In genomic region chr5:96875805-96876291, GRCh38 we compare ENCODE assay signal across 8 cellular contexts. TPM values are rescaled to one million over a fixed set of nuclear protein-coding genes. Genes with fewer than 3 reads are reported as not detected.
DNase-seq lines count a peak whose midpoint lies in the region; ATAC-seq and TF ChIP-seq lines count a peak whose summit lies in the region.

No MANE protein-coding gene starts in this region.

- H3K36me3 ChIP-seq in MM.1S (replicated peaks; ENCODE audit: insufficient read depth, low read length) (no peaks in the 10 kb centered on the region), suprapubic skin (no peaks in the 10 kb centered on the region)

- ATAC-seq in Right ventricle myocardium inferior (peak; percentile 18), HG03159 (IDR thresholded peaks at IDR 0.05; ENCODE audit: unreplicated experiment) (no peak)

- no peak for TF ChIP-seq POLR2A in suprapubic skin (IDR thresholded peaks at IDR 0.05)

- H3K36me3 Mint-ChIP-seq in activated naive CD4-positive, alpha-beta T cell treated with anti-CD3 and anti-CD28 coated beads for 36 hours (ENCODE audit: low read depth): peaks cover 13% of the 10 kb centered on the region
- peaks cover 13 to 16% (median 14%) of the 10 kb centered on the region in 3 donors for H3K36me3 Mint-ChIP-seq in immature natural killer cell

- H2AFZ ChIP-seq in MM.1S (ENCODE audit: low read length): peak overlapping the region; percentile 92

- TF ChIP-seq CTCF in MM.1S (IDR thresholded peaks at IDR 0.05; ENCODE audit: low read length): no peak
- TF ChIP-seq CTCF in suprapubic skin (IDR thresholded peaks at IDR 0.05): no peak

- peaks cover 12% of the 10 kb centered on the region for H3K79me2 ChIP-seq in MM.1S (ENCODE audit: low read length)

- H3K9me3 ChIP-seq in MM.1S (replicated peaks; ENCODE audit: insufficient read depth, low read length) (no peaks in the 10 kb centered on the region), suprapubic skin (no peaks in the 10 kb centered on the region)

- 8% methylated on average over 4 of the region's 4 CpGs for WGBS in suprapubic skin

- DNase-seq in Right ventricle myocardium inferior (ENCODE audit: missing footprints) (no peak), cardiac septum (ENCODE audit: low spot score) (no peak), MM.1S (peak; percentile 17), immature natural killer cell (no peak), suprapubic skin (ENCODE audit: low spot score in 2 of 2) (no peak), G401 (ENCODE audit: low spot score) (no peak)
- DNase-seq in activated naive CD4-positive, alpha-beta T cell treated with anti-CD3 and anti-CD28 coated beads for 36 hours: peak; percentile 47

- H3K27ac ChIP-seq in MM.1S (ENCODE audit: low read length) (peak overlapping the region; percentile 75), suprapubic skin (peak overlapping the region; percentile 86)

- peak overlapping the region; percentile 90 for H3K4me2 ChIP-seq in MM.1S (ENCODE audit: low read depth, low read length)

- in situ Hi-C loops in G401 (cut with HindIII; ENCODE audit: low sequenced_read_pairs): no loop called here

- H3K4me3 ChIP-seq in MM.1S (ENCODE audit: low read length): peak overlapping the region; percentile 85
- peak overlapping the region; percentile 73 for H3K4me3 ChIP-seq in suprapubic skin

- CTCF ChIA-PET in activated naive CD4-positive, alpha-beta T cell treated with anti-CD3 and anti-CD28 coated beads for 36 hours (lab: Charles Lee): interaction anchor here (0.7 to 2.3 kb wide), 6 partner anchors 9 to 287 kb away, joined by 3 to 7 read pairs (median 4); no protein-coding TSS in a partner anchor

- peaks cover 12% of the 10 kb centered on the region; the same call in 1 of the 2 replicates for H3F3A ChIP-seq in MM.1S (ENCODE audit: insufficient read depth, low read length)

- peak overlapping the region; percentile 67 for H3K9ac ChIP-seq in MM.1S (ENCODE audit: low read length)

- peak overlapping the region; percentile 90 for H3K4me3 Mint-ChIP-seq in activated naive CD4-positive, alpha-beta T cell treated with anti-CD3 and anti-CD28 coated beads for 36 hours
- peak overlapping the region; percentile 96 to 98 (median 97) for H3K4me3 Mint-ChIP-seq in immature natural killer cell

- intact Hi-C loops in Right ventricle myocardium inferior (cut with DNase I): loop anchor here (1.0 to 10.0 kb wide), 3 partner anchors 68 to 261 kb away; no protein-coding TSS in a partner anchor
- intact Hi-C loops in cardiac septum (cut with DNase I): loop anchor here (5.0 kb wide), 1 partner anchor 61 kb away; the partner anchor contains the start of gene LNPEP
- intact Hi-C loops in activated naive CD4-positive, alpha-beta T cell treated with anti-CD3 and anti-CD28 coated beads for 36 hours (cut with micrococcal nuclease): loop anchor here (1.0 to 5.0 kb wide), 4 partner anchors 20 to 1054 kb away; partner anchors contain the start of gene GLRX

- no peaks in the 10 kb centered on the region for H3K27me3 Mint-ChIP-seq in activated naive CD4-positive, alpha-beta T cell treated with anti-CD3 and anti-CD28 coated beads for 36 hours (ENCODE audit: low read depth)
- H3K27me3 Mint-ChIP-seq in immature natural killer cell (ENCODE audit: low read depth in 3 of 3): peaks cover 0 to 8% (median 5%) of the 10 kb centered on the region in 3 donors

- no peaks in the 10 kb centered on the region for H4K20me1 ChIP-seq in MM.1S (ENCODE audit: insufficient read depth, low read length)

- H3K9me3 Mint-ChIP-seq in activated naive CD4-positive, alpha-beta T cell treated with anti-CD3 and anti-CD28 coated beads for 36 hours: no peaks in the 10 kb centered on the region
- H3K9me3 Mint-ChIP-seq in immature natural killer cell: no peaks in the 10 kb centered on the region

- peaks cover 68% of the 10 kb centered on the region for H3K4me1 Mint-ChIP-seq in activated naive CD4-positive, alpha-beta T cell treated with anti-CD3 and anti-CD28 coated beads for 36 hours (ENCODE audit: low read depth)
- H3K4me1 Mint-ChIP-seq in immature natural killer cell: peaks cover 38 to 53% of the 10 kb centered on the region in 2 donors

- H3K27ac Mint-ChIP-seq in activated naive CD4-positive, alpha-beta T cell treated with anti-CD3 and anti-CD28 coated beads for 36 hours: peak overlapping the region; percentile 95
- peak overlapping the region; percentile 91 to 97 (median 96) for H3K27ac Mint-ChIP-seq in immature natural killer cell

- TF ChIP-seq EP300 in suprapubic skin (IDR thresholded peaks at IDR 0.05): no peak

- no peaks in the 10 kb centered on the region for H3K9me2 ChIP-seq in MM.1S (replicated peaks; ENCODE audit: insufficient read depth, low read length)

- H3K27me3 ChIP-seq in MM.1S (replicated peaks; ENCODE audit: insufficient read depth, low read length): no peaks in the 10 kb centered on the region
- no peaks in the 10 kb centered on the region for H3K27me3 ChIP-seq in suprapubic skin

- peaks cover 17% of the 10 kb centered on the region for H3K4me1 ChIP-seq in MM.1S (ENCODE audit: low read length)
- peaks cover 26% of the 10 kb centered on the region for H3K4me1 ChIP-seq in suprapubic skin

RNA-seq across cellular contexts. Expression of gene ERAP2, which starts 0.5 kb away (rescaled TPM):
- total RNA-seq in Right ventricle myocardium inferior: 6.4 TPM
- 4.8 TPM for total RNA-seq in cardiac septum
- 100 to 1,000 TPM; 108 to 111 TPM for total RNA-seq in activated naive CD4-positive, alpha-beta T cell treated with anti-CD3 and anti-CD28 coated beads for 36 hours
- 100 to 1,000 TPM in 1 of 3 donors, 1 to 10 TPM in 2; 3.9 to 129 (median 8.1) TPM for polyA plus RNA-seq in immature natural killer cell
- total RNA-seq in suprapubic skin: 10 to 100 TPM in 2 of 4 donors, 1 to 10 TPM in 2; 9.0 to 14.0 (median 11.5) TPM
- total RNA-seq in G401 (2014; rRNA removed; shearing (Covaris generic)): 0.18 and 0.68 TPM in 2 replicates

Comparison
In these comparisons a context has a peak if more than half of its experiments do, and no peak if none do; other contexts are left out.
1. DNase-seq: peak in MM.1S (single experiment) and activated naive CD4-positive, alpha-beta T cell treated with anti-CD3 and anti-CD28 coated beads for 36 hours (single experiment); none in Right ventricle myocardium inferior (single experiment), cardiac septum (single experiment), immature natural killer cell (0 of 3), suprapubic skin (0 of 2) and G401 (single experiment).
2. RNA of gene ERAP2, which starts 0.5 kb away (total RNA-seq): 108 to 111 TPM in activated naive CD4-positive, alpha-beta T cell treated with anti-CD3 and anti-CD28 coated beads for 36 hours; 9.0 to 14.0 TPM in suprapubic skin, 6.4 TPM in Right ventricle myocardium inferior (single experiment), 4.8 TPM in cardiac septum (single experiment) and 0.18 to 0.68 TPM in G401; every median in the first group is over 4 times any median in the second.